ENCODE assay signal across 10 cellular contexts in the genomic region with DNA sequence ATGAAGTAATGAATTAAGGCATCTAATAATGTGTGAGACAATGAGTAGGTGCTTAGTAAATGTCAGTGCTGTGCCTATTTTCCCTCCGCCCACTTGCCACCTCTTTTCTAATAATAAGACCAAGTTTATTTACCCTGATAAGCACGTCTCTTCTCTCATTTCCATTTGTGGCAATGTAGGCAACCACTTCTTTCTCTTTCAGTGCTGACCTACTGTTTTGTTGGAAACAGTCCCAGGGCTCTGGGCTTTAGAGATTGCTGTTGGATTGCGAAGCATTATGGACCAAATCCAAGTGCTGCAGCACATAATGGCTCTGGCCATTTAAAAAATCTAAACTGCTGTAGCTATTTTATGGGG.
DNase-seq lines count a peak whose midpoint lies in the region; ATAC-seq, FAIRE-seq and TF ChIP-seq lines count a peak whose summit lies in the region.
"Had no signal": no experiment of that assay in that cellular context is flagged by ENCODE, and none has a peak within 500 bp of the region (broad histone marks: within the 10 kb centered on the region; RNA-seq: fewer than 3 reads in every experiment).

No MANE protein-coding gene starts in this region.

- no peaks in the 10 kb centered on the region for H3K9me1 ChIP-seq in K562 (ENCODE audit: control insufficient read depth, insufficient read depth, low read length)

- H3K4me2 ChIP-seq in K562 (ENCODE audit: insufficient read depth, low read length): no peak overlapping the region

- no peaks in the 10 kb centered on the region for H3K27me3 ChIP-seq in K562 (ENCODE audit: control insufficient read depth in 2 of 2, insufficient read depth in 2 of 2, low read length in 2 of 2)
- H3K27me3 ChIP-seq in right lobe of liver: no peaks in the 10 kb centered on the region
- H3K27me3 ChIP-seq in aorta (ENCODE audit: control insufficient read depth in 1 of 2, insufficient read depth in 2 of 2, low read length in 1 of 2): no peaks in the 10 kb centered on the region
- H3K27me3 ChIP-seq in Caco-2 (replicated peaks; ENCODE audit: control insufficient read depth, insufficient read depth, low read length): no peaks in the 10 kb centered on the region
- H3K27me3 ChIP-seq: SJSA1 had no signal

- H3K36me3 ChIP-seq in K562 (ENCODE audit: control insufficient read depth, insufficient read depth, low read length): no peaks in the 10 kb centered on the region
- H3K36me3 ChIP-seq in right lobe of liver: no peaks in the 10 kb centered on the region
- no peaks in the 10 kb centered on the region for H3K36me3 ChIP-seq in aorta (ENCODE audit: control insufficient read depth in 1 of 2, insufficient read depth in 2 of 2, low read length in 1 of 2)
- no peaks in the 10 kb centered on the region for H3K36me3 ChIP-seq in Caco-2 (ENCODE audit: control insufficient read depth, insufficient read depth, low read length)
- H3K36me3 ChIP-seq: SJSA1 had no signal

- no peaks in the 10 kb centered on the region for H3K9me3 ChIP-seq in K562 (replicated peaks; ENCODE audit: control insufficient read depth, insufficient read depth, low read depth, low read length)
- H3K9me3 ChIP-seq in right lobe of liver: no peaks in the 10 kb centered on the region
- no peaks in the 10 kb centered on the region for H3K9me3 ChIP-seq in aorta (ENCODE audit: control insufficient read depth, low read length)
- no peaks in the 10 kb centered on the region for H3K9me3 ChIP-seq in Caco-2
- H3K9me3 ChIP-seq: SJSA1 had no signal

- H3K4me3 Mint-ChIP-seq in stimulated activated naive CD8-positive, alpha-beta T cell treated with anti-CD3 and anti-CD28 coated beads, Interleukin-15, Interleukin-2, amounts not matched to agents 100 ng/mL and 50 ng/mL, for 24 hours: no peak overlapping the region
- no peak overlapping the region for H3K4me3 Mint-ChIP-seq in Caco-2 (ENCODE audit: unreplicated experiment)

- BruUV-seq in K562 (replicated peaks; lab: Mats Ljungman, UMichigan) (no TSS peak), Caco-2 (replicated peaks; lab: Mats Ljungman, UMichigan) (no TSS peak)

- no peak for DNase-seq in stimulated activated naive CD8-positive, alpha-beta T cell treated with anti-CD3 and anti-CD28 coated beads, Interleukin-15, Interleukin-2, amounts not matched to agents 100 U/mL and 50 U/mL, for 24 hours
- DNase-seq in K562 (ENCODE audit: extremely low read depth in 1 of 4, low spot score in 3 of 4) (peak in 1 of 4 experiments; percentile 30), right lobe of liver (peak in 1 of 3 donors; percentile 83), aorta (peak in 1 of 2 donors; percentile 53), Caco-2 (no peak)
- no peak for DNase-seq in activated CD8-positive, alpha-beta memory T cell treated with anti-CD3 and anti-CD28 coated beads, Interleukin-2, amount 50 U/mL, for 4 hours

- no peaks in the 10 kb centered on the region for H3K79me2 ChIP-seq in K562 (ENCODE audit: control insufficient read depth, insufficient read depth, low read length)

- peak overlapping the region; percentile 81 for H3K27ac Mint-ChIP-seq in stimulated activated naive CD8-positive, alpha-beta T cell treated with anti-CD3 and anti-CD28 coated beads, Interleukin-15, Interleukin-2, amounts not matched to agents 100 ng/mL and 50 ng/mL, for 24 hours
- H3K27ac Mint-ChIP-seq in Caco-2 (ENCODE audit: unreplicated experiment): no peak overlapping the region
- H3K27ac Mint-ChIP-seq: progenitor cell of endocrine pancreas had no signal

- ATAC-seq in stimulated activated naive CD8-positive, alpha-beta T cell treated with anti-CD3 and anti-CD28 coated beads, Interleukin-15, Interleukin-2, amounts not matched to agents 100 U/mL and 50 U/mL, for 24 hours: no peak
- ATAC-seq in K562 (peak; percentile 33; the same call in 2 of the 3 replicates), right lobe of liver (peak; percentile 83 to 95 (median 91)), aorta (ENCODE audit: low FRiP score) (peak; percentile 82), GM19463 (IDR thresholded peaks at IDR 0.05; ENCODE audit: unreplicated experiment) (no peak)

- CTCF ChIA-PET in K562 (lab: Yijun Ruan, JAX; ENCODE audit: low intra/inter-chr PET ratio): no interaction called here
- CTCF ChIA-PET in Caco-2 (lab: Charles Lee): no interaction called here

- H4K20me1 ChIP-seq in K562 (replicated peaks; ENCODE audit: control insufficient read depth, insufficient read depth, low read length): no peaks in the 10 kb centered on the region

- no peaks in the 10 kb centered on the region for H3K27me3 Mint-ChIP-seq in stimulated activated naive CD8-positive, alpha-beta T cell treated with anti-CD3 and anti-CD28 coated beads, Interleukin-15, Interleukin-2, amounts not matched to agents 100 ng/mL and 50 ng/mL, for 24 hours
- no peaks in the 10 kb centered on the region for H3K27me3 Mint-ChIP-seq in Caco-2 (ENCODE audit: insufficient read depth, unreplicated experiment)
- H3K27me3 Mint-ChIP-seq: progenitor cell of endocrine pancreas had no signal

- no peak for TF ChIP-seq CTCF in K562 (IDR thresholded peaks at IDR 0.05 in 2 of 3, conservative IDR thresholded peaks at IDR 0.05 in 1 of 3; ENCODE audit: insufficient read depth in 2 of 3, low read depth in 1 of 3, low read length in 3 of 3)
- TF ChIP-seq CTCF in right lobe of liver (IDR thresholded peaks at IDR 0.05): no peak
- TF ChIP-seq CTCF in Caco-2 (IDR thresholded peaks at IDR 0.05; ENCODE audit: insufficient read depth in 1 of 2, low read depth in 1 of 2, low read length in 1 of 2, severe bottlenecking in 1 of 2, unreplicated experiment in 1 of 2): no peak

- no peak overlapping the region for H3K27ac ChIP-seq in K562 (ENCODE audit: extremely low read depth, low read depth, low read length)
- peak overlapping the region; percentile 70 to 92 (median 77) for H3K27ac ChIP-seq in right lobe of liver
- no peak overlapping the region for H3K27ac ChIP-seq in aorta (ENCODE audit: low read depth in 1 of 2, low read length in 2 of 2)
- H3K27ac ChIP-seq: SJSA1 had no signal

- no peak; a peak in 1 of 4 replicates for TF ChIP-seq RAD21 in K562 (CRISPR knock-in tag; conservative IDR thresholded peaks at IDR 0.05 in 1 of 2, IDR thresholded peaks at IDR 0.05 in 1 of 2)

- no peaks in the 10 kb centered on the region for H3K4me1 ChIP-seq in K562 (replicated peaks in 1 of 2; ENCODE audit: control insufficient read depth in 2 of 2, insufficient read depth in 2 of 2, low read length in 2 of 2)
- H3K4me1 ChIP-seq in right lobe of liver: peaks cover 0 to 41% (median 17%) of the 10 kb centered on the region in 4 donors
- H3K4me1 ChIP-seq in aorta (ENCODE audit: control insufficient read depth in 1 of 2, insufficient read depth in 2 of 2, low read length in 2 of 2): peaks cover 2 to 13% of the 10 kb centered on the region in 2 donors
- H3K4me1 ChIP-seq in Caco-2: peaks cover 14% of the 10 kb centered on the region
- H3K4me1 ChIP-seq: SJSA1 had no signal

- no peak for TF ChIP-seq POLR2A in K562 (conservative IDR thresholded peaks at IDR 0.05)
- TF ChIP-seq POLR2A in right lobe of liver (IDR thresholded peaks at IDR 0.05): peak; percentile 49

- H3K9ac ChIP-seq in K562 (ENCODE audit: insufficient read depth in 1 of 2, low read depth in 2 of 2, low read length in 2 of 2): no peak overlapping the region

- peaks cover 36% of the 10 kb centered on the region for H3K36me3 Mint-ChIP-seq in stimulated activated naive CD8-positive, alpha-beta T cell treated with anti-CD3 and anti-CD28 coated beads, Interleukin-15, Interleukin-2, amounts not matched to agents 100 ng/mL and 50 ng/mL, for 24 hours (ENCODE audit: low read depth)
- no peaks in the 10 kb centered on the region for H3K36me3 Mint-ChIP-seq in Caco-2 (ENCODE audit: insufficient read depth, unreplicated experiment)

- peaks cover 61% of the 10 kb centered on the region for H3K4me1 Mint-ChIP-seq in stimulated activated naive CD8-positive, alpha-beta T cell treated with anti-CD3 and anti-CD28 coated beads, Interleukin-15, Interleukin-2, amounts not matched to agents 100 ng/mL and 50 ng/mL, for 24 hours (ENCODE audit: low read depth)
- peaks cover 19% of the 10 kb centered on the region for H3K4me1 Mint-ChIP-seq in Caco-2 (ENCODE audit: low read depth, unreplicated experiment)

- no peak for FAIRE-seq in K562 (lab: Jason Lieb, UNC)

- in situ Hi-C loops in K562 (cut with MboI): loop anchor here (25.0 kb wide), 1 partner anchor 749 kb away; no protein-coding TSS in a partner anchor

- no peak for TF ChIP-seq EP300 in K562 (IDR thresholded peaks at IDR 0.05; ENCODE audit: low read length)

- WGBS in K562 (ENCODE audit: insufficient coverage, low coverage, missing lambda C conversion rate): 8% methylated on average over 3 of the region's 3 CpGs
- 12% methylated on average over 3 of the region's 3 CpGs for WGBS in right lobe of liver (ENCODE audit: insufficient coverage, low coverage, low lambda C conversion rate, missing lambda C conversion rate)
- WGBS in aorta, 2 donors: 2 to 3% methylated on average over 3 of the region's 3 CpGs

- peaks cover 37% of the 10 kb centered on the region for H3K9me3 Mint-ChIP-seq in stimulated activated naive CD8-positive, alpha-beta T cell treated with anti-CD3 and anti-CD28 coated beads, Interleukin-15, Interleukin-2, amounts not matched to agents 100 ng/mL and 50 ng/mL, for 24 hours
- H3K9me3 Mint-ChIP-seq in Caco-2 (ENCODE audit: unreplicated experiment): peaks cover 6% of the 10 kb centered on the region

- H3K4me3 ChIP-seq in K562: no peak overlapping the region
- no peak overlapping the region for H3K4me3 ChIP-seq in right lobe of liver
- H3K4me3 ChIP-seq in aorta (ENCODE audit: low read length in 2 of 2): no peak overlapping the region
- H3K4me3 ChIP-seq in Caco-2 (ENCODE audit: low read depth, low read length): no peak overlapping the region
- H3K4me3 ChIP-seq: SJSA1 had no signal

- intact Hi-C loops in K562 (cut with micrococcal nuclease) (no loop called here), right lobe of liver (cut with DNase I) (no loop called here), aorta (cut with DNase I) (loop anchor here (5.0 to 10.0 kb wide), 4 partner anchors 54 to 747 kb away; a partner anchor contains a TSS), Caco-2 (cut with micrococcal nuclease; ENCODE audit: unreplicated experiment) (no loop called here)

- POLR2A ChIA-PET in K562 (lab: Yijun Ruan, JAX): interaction anchor here (0.6 kb wide), 1 partner anchor 393 kb away, joined by 3 read pairs; no protein-coding TSS in a partner anchor
- POLR2A ChIA-PET in Caco-2 (lab: Charles Lee): no interaction called here

- H2AFZ ChIP-seq in K562 (ENCODE audit: low read depth, low read length): no peak overlapping the region

TF ChIP-seq in K562, 482 proteins besides CTCF, POLR2A, EP300 and RAD21 (continues in another document):
- no peak for TF ChIP-seq SMARCA4 (IDR thresholded peaks at IDR 0.05)
- TF ChIP-seq CBFA2T2 (conservative IDR thresholded peaks at IDR 0.05): no peak
- no peak for TF ChIP-seq NRF1 (conservative IDR thresholded peaks at IDR 0.05 in 1 of 2, IDR thresholded peaks at IDR 0.05 in 1 of 2)

Comparison
In these comparisons a context has a peak if more than half of its experiments do, and no peak if none do; other contexts are left out.
1. ATAC-seq: peak in K562 (single experiment), right lobe of liver (4 of 4) and aorta (single experiment); none in stimulated activated naive CD8-positive, alpha-beta T cell treated with anti-CD3 and anti-CD28 coated beads, Interleukin-15, Interleukin-2, amounts not matched to agents 100 U/mL and 50 U/mL, for 24 hours (single experiment) and GM19463 (single experiment).
2. H3K27ac ChIP-seq: peak in right lobe of liver (3 of 3); none in K562 (single experiment) and aorta (0 of 2).
3. intact Hi-C loops: an anchor here in aorta (5.0 to 10.0 kb wide); none called in K562, right lobe of liver and Caco-2.